In the genomic region with DNA sequence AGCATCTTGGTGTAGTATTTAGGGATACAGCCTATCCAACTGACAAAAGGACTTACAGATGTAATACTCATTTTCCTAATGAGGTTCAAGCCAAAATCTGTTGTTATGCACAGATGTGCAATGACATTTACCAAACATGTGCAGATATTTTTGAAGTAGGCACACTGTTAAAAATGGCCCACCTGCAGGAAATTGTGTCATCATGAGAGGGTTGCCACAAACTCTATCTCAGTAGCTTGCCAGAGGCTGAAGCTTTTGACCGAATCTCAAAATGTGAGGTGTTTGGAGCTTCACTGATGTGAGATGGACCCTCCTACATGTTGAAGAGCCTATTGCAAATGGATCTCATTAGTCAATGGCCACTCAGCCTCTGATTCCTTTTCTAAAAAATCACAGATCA, we compare ENCODE assay signal across 27 cellular contexts.
"Had no signal": no experiment of that assay in that cellular context is flagged by ENCODE, and none has a peak within 500 bp of the region (broad histone marks: within the 10 kb centered on the region; RNA-seq: fewer than 3 reads in every experiment).

No MANE protein-coding gene starts in this region.

- H3K36me3 ChIP-seq: ascending aorta, breast epithelium, cardiac muscle cell, colonic mucosa, esophagus squamous epithelium had no signal

- H3K27me3 ChIP-seq: ascending aorta, breast epithelium, cardiac muscle cell, colonic mucosa, esophagus squamous epithelium had no signal

- H3K36me3 Mint-ChIP-seq: activated CD4-positive, alpha-beta memory T cell treated with anti-CD3 and anti-CD28 coated beads for 36 hours; activated naive CD8-positive, alpha-beta T cell treated with anti-CD3 and anti-CD28 coated beads, Interleukin-2, amount 10 ng/mL, durations not matched to agents 7 days and 5 days had no signal

- H3K9me3 ChIP-seq: colonic mucosa had no signal

- H3K27ac ChIP-seq: breast epithelium, cardiac muscle cell, colonic mucosa, epithelial cell of prostate, esophagus squamous epithelium had no signal

- H3K4me1 Mint-ChIP-seq: activated CD4-positive, alpha-beta T cell treated with anti-CD3 and anti-CD28 coated beads for 36 hours; activated CD4-positive, alpha-beta T cell treated with anti-CD3 and anti-CD28 coated beads, Interleukin-2, amount 10 ng/mL, durations not matched to agents 24 days and 14 days; activated naive CD4-positive, alpha-beta T cell treated with anti-CD3 and anti-CD28 coated beads, Interleukin-2, amount 10 ng/mL, durations not matched to agents 7 days and 5 days; activated naive CD8-positive, alpha-beta T cell treated with anti-CD3 and anti-CD28 coated beads, Interleukin-2, amount 10 ng/mL, durations not matched to agents 7 days and 5 days had no signal

- H3K4me3 ChIP-seq: ascending aorta, breast epithelium, cardiac muscle cell, colonic mucosa, esophagus squamous epithelium had no signal

- H3K4me3 Mint-ChIP-seq: activated CD4-positive, alpha-beta memory T cell treated with anti-CD3 and anti-CD28 coated beads for 36 hours; activated CD4-positive, alpha-beta T cell treated with anti-CD3 and anti-CD28 coated beads for 36 hours; activated CD4-positive, alpha-beta T cell treated with anti-CD3 and anti-CD28 coated beads, Interleukin-2, amount 10 ng/mL, durations not matched to agents 24 days and 14 days; activated naive CD4-positive, alpha-beta T cell treated with anti-CD3 and anti-CD28 coated beads, Interleukin-2, amount 10 ng/mL, durations not matched to agents 7 days and 5 days; activated naive CD8-positive, alpha-beta T cell treated with anti-CD3 and anti-CD28 coated beads, Interleukin-2, amount 10 ng/mL, durations not matched to agents 7 days and 5 days; activated T-cell treated with anti-CD3 and anti-CD28 coated beads, Interleukin-2, amount 50 U/mL, for 24 hours; activated T-cell treated with anti-CD3 and anti-CD28 coated beads, Interleukin-2, amount 50 U/mL, for 72 hours had no signal

- H3K27me3 Mint-ChIP-seq: activated CD4-positive, alpha-beta memory T cell treated with anti-CD3 and anti-CD28 coated beads for 36 hours; activated naive CD4-positive, alpha-beta T cell treated with anti-CD3 and anti-CD28 coated beads, Interleukin-2, amount 10 ng/mL, durations not matched to agents 7 days and 5 days; activated naive CD8-positive, alpha-beta T cell treated with anti-CD3 and anti-CD28 coated beads, Interleukin-2, amount 10 ng/mL, durations not matched to agents 7 days and 5 days; activated T-cell treated with anti-CD3 and anti-CD28 coated beads, Interleukin-2, amount 50 U/mL, for 24 hours; brain had no signal

- DNase-seq: activated CD4-positive, alpha-beta memory T cell treated with anti-CD3 and anti-CD28 coated beads for 36 hours; activated CD4-positive, alpha-beta T cell treated with anti-CD3 and anti-CD28 coated beads for 36 hours; activated CD4-positive, alpha-beta T cell treated with anti-CD3 and anti-CD28 coated beads, Interleukin-2, amount 10 ng/mL, durations not matched to agents 24 days and 14 days; activated CD4-positive, CD25-positive, alpha-beta regulatory T cell; activated CD4-positive, CD25-positive, alpha-beta regulatory T cell treated with anti-CD3 and anti-CD28 coated beads, Interleukin-2, amount 50 U/mL, for 72 hours; activated CD8-positive, alpha-beta memory T cell treated with anti-CD3 and anti-CD28 coated beads, Interleukin-2, amount 50 U/mL, for 48 hours; activated gamma-delta T cell; activated naive CD4-positive, alpha-beta T cell; activated naive CD4-positive, alpha-beta T cell treated with anti-CD3 and anti-CD28 coated beads, Interleukin-2, amount 10 ng/mL, durations not matched to agents 7 days and 5 days; activated naive CD8-positive, alpha-beta T cell treated with anti-CD3 and anti-CD28 coated beads, Interleukin-2, amount 10 ng/mL, durations not matched to agents 7 days and 5 days; activated T-cell treated with anti-CD3 and anti-CD28 coated beads for 4 hours; activated T-cell treated with anti-CD3 and anti-CD28 coated beads, Interleukin-2, amount 50 U/mL, for 24 hours; activated T-cell treated with anti-CD3 and anti-CD28 coated beads, Interleukin-2, amount 50 U/mL, for 72 hours; central memory CD4-positive, alpha-beta T cell; cerebellar nuclear complex; colonic mucosa; effector CD8-positive, alpha-beta T cell; esophagus squamous epithelium; foreskin fibroblast; head of caudate nucleus; T-helper 2 cell had no signal

- ATAC-seq: activated CD4-positive, alpha-beta T cell treated with anti-CD3 and anti-CD28 coated beads for 36 hours; activated naive CD4-positive, alpha-beta T cell treated with anti-CD3 and anti-CD28 coated beads, Interleukin-2, amount 50 U/mL, for 72 hours; activated T-cell treated with anti-CD3 and anti-CD28 coated beads, Interleukin-2, amount 50 U/mL, for 72 hours had no signal

- H3K27ac Mint-ChIP-seq: activated CD4-positive, alpha-beta memory T cell treated with anti-CD3 and anti-CD28 coated beads for 36 hours; activated CD4-positive, alpha-beta T cell treated with anti-CD3 and anti-CD28 coated beads for 36 hours; activated CD4-positive, alpha-beta T cell treated with anti-CD3 and anti-CD28 coated beads, Interleukin-2, amount 10 ng/mL, durations not matched to agents 24 days and 14 days; activated naive CD4-positive, alpha-beta T cell treated with anti-CD3 and anti-CD28 coated beads, Interleukin-2, amount 10 ng/mL, durations not matched to agents 7 days and 5 days; activated naive CD4-positive, alpha-beta T cell treated with anti-CD3 and anti-CD28 coated beads, Interleukin-2, amount 50 U/mL, for 72 hours; activated naive CD8-positive, alpha-beta T cell treated with anti-CD3 and anti-CD28 coated beads, Interleukin-2, amount 10 ng/mL, durations not matched to agents 7 days and 5 days; activated T-cell treated with anti-CD3 and anti-CD28 coated beads, Interleukin-2, amount 50 U/mL, for 24 hours; activated T-cell treated with anti-CD3 and anti-CD28 coated beads, Interleukin-2, amount 50 U/mL, for 72 hours had no signal

- H3K4me1 ChIP-seq: breast epithelium, colonic mucosa had no signal
